21 cellular contexts compared by ENCODE assay signal in the genomic region with DNA sequence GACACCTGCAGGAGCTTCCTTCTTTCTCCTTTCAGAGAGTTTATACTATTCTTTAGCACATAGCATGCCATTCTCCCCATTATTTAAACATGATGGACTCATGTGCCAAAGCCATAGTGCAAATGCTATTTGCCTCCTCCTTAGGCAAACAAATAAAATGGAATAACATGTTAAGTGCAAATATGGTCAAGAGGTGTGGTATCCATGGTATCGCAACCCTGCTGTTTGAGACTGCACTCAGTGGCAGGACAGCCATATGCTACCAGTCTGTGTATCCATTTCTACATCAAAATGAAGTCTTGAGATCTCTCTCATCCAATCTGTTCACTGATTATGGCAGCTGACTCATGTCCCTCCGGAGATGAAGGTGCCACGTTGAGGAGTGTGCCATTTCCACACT. TPM values are rescaled to one million over a fixed set of nuclear protein-coding genes. Genes with fewer than 3 reads are reported as not detected.
DNase-seq lines count a peak whose midpoint lies in the region; ATAC-seq, FAIRE-seq and TF ChIP-seq lines count a peak whose summit lies in the region.
"Had no signal": no experiment of that assay in that cellular context is flagged by ENCODE, and none has a peak within 500 bp of the region (broad histone marks: within the 10 kb centered on the region; RNA-seq: fewer than 3 reads in every experiment).

No MANE protein-coding gene starts in this region.

- FAIRE-seq in pancreas (lab: Jason Lieb, UNC) = no peak

- peak in 3 of 4 donors; percentile 34 to 85 (median 78) for ATAC-seq in pancreas
- ATAC-seq in GM19467 (IDR thresholded peaks at IDR 0.05; ENCODE audit: unreplicated experiment) = no peak
- ATAC-seq in HG03159 (IDR thresholded peaks at IDR 0.05; ENCODE audit: unreplicated experiment) = no peak

- H3K9me3 ChIP-seq in pancreas = no peaks in the 10 kb centered on the region
- H3K9me3 ChIP-seq in WERI-Rb-1 (ENCODE audit: severe bottlenecking) = no peaks in the 10 kb centered on the region
- H3K9me3 ChIP-seq: Peyer's patch, SK-N-SH had no signal

- no peaks in the 10 kb centered on the region for H3K4me1 ChIP-seq in pancreas
- H3K4me1 ChIP-seq: Peyer's patch had no signal

- H3K36me3 ChIP-seq in pancreas (no peaks in the 10 kb centered on the region), WERI-Rb-1 (no peaks in the 10 kb centered on the region)
- H3K36me3 ChIP-seq: Peyer's patch had no signal

- DNase-seq in DMS53 (lab: John Stamatoyannopoulos, UW) (peak; percentile 97), NCI-H2029 (lab: John Stamatoyannopoulos, UW) (peak; percentile 85), NCI-H748 (lab: John Stamatoyannopoulos, UW; ENCODE audit: unreplicated experiment) (peak; percentile 99), pancreas (no peak), WERI-Rb-1 (no peak), NCI-H82 treated with DMSO at 0.1 percent for 48 hours (lab: John Stamatoyannopoulos, UW; ENCODE audit: unreplicated experiment) (no peak)
- DNase-seq: activated CD4-positive, CD25-positive, alpha-beta regulatory T cell treated with anti-CD3 and anti-CD28 coated beads, Interleukin-2, amount 50 U/mL, for 72 hours; activated CD8-positive, alpha-beta memory T cell treated with anti-CD3 and anti-CD28 coated beads for 24 hours; activated naive CD8-positive, alpha-beta T cell treated with anti-CD3 and anti-CD28 coated beads, Interleukin-2, amount 10 ng/mL, durations not matched to agents 7 days and 5 days; CD4-positive, alpha-beta T cell; endodermal cell; KG1; NCI-H82; retina; SK-N-SH; T1000 had no signal

- H3K27me3 ChIP-seq in pancreas (no peaks in the 10 kb centered on the region), WERI-Rb-1 (ENCODE audit: insufficient read depth, low read depth, severe bottlenecking) (no peaks in the 10 kb centered on the region)
- H3K27me3 ChIP-seq: Peyer's patch had no signal

- 62 to 68% methylated on average over 3 of the region's 3 CpGs for WGBS in pancreas, 2 donors

- no peak for TF ChIP-seq CTCF in pancreas (IDR thresholded peaks at IDR 0.05)
- no peak for TF ChIP-seq CTCF in WERI-Rb-1 (IDR thresholded peaks at IDR 0.05; ENCODE audit: low read depth, low read length)

- H3K4me3 ChIP-seq in pancreas (no peak overlapping the region), WERI-Rb-1 (ENCODE audit: low read depth, low read length) (no peak overlapping the region)
- H3K4me3 ChIP-seq: Peyer's patch had no signal

- H3K27ac ChIP-seq in pancreas (no peak overlapping the region), WERI-Rb-1 (no peak overlapping the region)
- H3K27ac ChIP-seq: Peyer's patch had no signal

- intact Hi-C loops in pancreas (cut with DNase I) = no loop called here

RNA-seq across cellular contexts. Expression of gene HEPACAM2, which starts 22.8 kb away (rescaled TPM):
- 1 to 10 TPM in 4 of 6 donors, under 1 TPM in 2; 0.65 to 5.4 (median 2.6) TPM for total RNA-seq in pancreas
- 10 to 100 TPM in 1 of 2 donors, 1 to 10 TPM in 1; 4.9 to 28.0 TPM for polyA plus RNA-seq in pancreas
- total RNA-seq: activated naive CD8-positive, alpha-beta T cell treated with anti-CD3 and anti-CD28 coated beads, Interleukin-2, amount 10 ng/mL, durations not matched to agents 7 days and 5 days; CD4-positive, alpha-beta T cell; endodermal cell; glomerular endothelial cell; mononuclear cell had no signal
- polyA plus RNA-seq: SK-N-SH had no signal

RNA-seq across cellular contexts. Expression of gene VPS50, which starts 28.7 kb away (rescaled TPM):
- 10 to 100 TPM in 4 of 6 donors, 1 to 10 TPM in 2; 8.1 to 18.9 (median 11.1) TPM for total RNA-seq in pancreas
- 1 to 10 TPM; 3.3 to 6.9 TPM for polyA plus RNA-seq in pancreas

RNA-seq across cellular contexts. Expression of gene SAMD9L, which starts 55.3 kb away (rescaled TPM):
- total RNA-seq in pancreas = 1 to 10 TPM; 1.5 to 7.4 (median 2.1) TPM
- polyA plus RNA-seq in pancreas = 1 to 10 TPM; 2.0 to 3.7 TPM
- total RNA-seq: endodermal cell had no signal

Comparison
In these comparisons a context has a peak if more than half of its experiments do, and no peak if none do; other contexts are left out.
1. DNase-seq: peak in DMS53 (single experiment), NCI-H2029 (single experiment) and NCI-H748 (single experiment); none in pancreas (0 of 6), WERI-Rb-1 (single experiment) and NCI-H82 treated with DMSO at 0.1 percent for 48 hours (single experiment).
2. ATAC-seq: peak in pancreas (3 of 4); none in GM19467 (single experiment) and HG03159 (single experiment).